In the genomic region with DNA sequence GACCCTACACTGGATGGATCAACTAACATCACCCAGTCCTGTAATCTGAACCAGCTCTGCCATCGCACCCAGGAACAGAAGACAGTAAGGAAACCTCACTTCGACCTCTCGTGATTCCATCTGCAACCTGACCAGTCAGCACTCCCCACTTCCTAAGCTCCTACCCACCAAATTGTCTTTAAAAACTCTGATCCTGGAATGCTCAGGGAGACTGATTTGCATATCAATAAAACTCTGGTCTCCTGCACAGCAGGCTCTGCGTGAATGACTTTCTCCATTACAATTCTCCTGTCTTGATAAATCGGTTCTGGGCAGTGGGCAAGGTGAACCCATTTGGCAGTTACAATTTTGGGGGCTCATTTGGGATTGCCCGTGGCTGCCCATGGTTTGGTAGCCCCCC, we compare ENCODE assay signal across 23 cellular contexts. TPM values are rescaled to one million over a fixed set of nuclear protein-coding genes. Genes with fewer than 3 reads are reported as not detected.
A peak's percentile ranks its signal among the peaks of the same experiment; 100 is the strongest.
DNase-seq lines count a peak whose midpoint lies in the region; ATAC-seq and TF ChIP-seq lines count a peak whose summit lies in the region.
"Had no signal": no experiment of that assay in that cellular context is flagged by ENCODE, and none has a peak within 500 bp of the region (broad histone marks: within the 10 kb centered on the region; RNA-seq: fewer than 3 reads in every experiment).

No MANE protein-coding gene starts in this region.

- H3K4me1 ChIP-seq in HUES64 (ENCODE audit: insufficient read depth, low read length) (peaks cover 23% of the 10 kb centered on the region), iPS-20b (ENCODE audit: insufficient read depth, low read length) (peaks cover 21% of the 10 kb centered on the region), tibial nerve (no peaks in the 10 kb centered on the region)
- H3K4me1 ChIP-seq: BLaER1, SJCRH30 had no signal

- no peak for ATAC-seq in HG02759 (IDR thresholded peaks at IDR 0.05; ENCODE audit: unreplicated experiment)
- ATAC-seq: PC-3, SK-N-SH treated with all-trans-retinoic acid at 6 μM for 48 hours had no signal

- DNase-seq in ELF-1 (ENCODE audit: low read depth, low spot score) (peak; percentile 67), astrocyte of the hippocampus (ENCODE audit: low read depth, low spot score) (peak; percentile 41), HK-2 (ENCODE audit: unreplicated experiment) (no peak), tibial nerve (ENCODE audit: low spot score in 2 of 2) (no peak)
- DNase-seq: CD4-positive, CD25-positive, alpha-beta regulatory T cell; HCEC 1CT; Kasumi-1; NCI-H1105; NCI-H146; NCI-H2029; NCI-H2171 treated with DMSO at 0.1 percent for 48 hours; NCI-H345; NCI-H510A treated with DMSO at 0.1 percent for 48 hours; NCI-H774; PC-3; SJCRH30 had no signal

- H3K9me3 ChIP-seq in HUES64 (ENCODE audit: insufficient read depth, low read depth, low read length), result peaks cover 26% of the 10 kb centered on the region
- peaks cover 27% of the 10 kb centered on the region for H3K9me3 ChIP-seq in iPS-20b (ENCODE audit: insufficient read depth, low read depth, low read length)
- no peaks in the 10 kb centered on the region for H3K9me3 ChIP-seq in tibial nerve

- H3K27me3 ChIP-seq in HUES64 (ENCODE audit: insufficient read depth, low read length) (no peaks in the 10 kb centered on the region), iPS-20b (ENCODE audit: insufficient read depth, low read length) (no peaks in the 10 kb centered on the region), tibial nerve (no peaks in the 10 kb centered on the region)
- H3K27me3 ChIP-seq: BLaER1, SJCRH30 had no signal

- TF ChIP-seq EP300 in tibial nerve (IDR thresholded peaks at IDR 0.05), result no peak

- H3K27ac ChIP-seq in HUES64 (ENCODE audit: low read depth, low read length) (peak overlapping the region; percentile 55; the same call in 1 of the 2 replicates), iPS-20b (ENCODE audit: low read length) (no peak overlapping the region), tibial nerve (no peak overlapping the region)
- H3K27ac ChIP-seq: BLaER1, HL-60, SJCRH30 had no signal

- no peak overlapping the region for H3K4me3 ChIP-seq in HUES64 (ENCODE audit: low read length)
- peak overlapping the region; percentile 40 for H3K4me3 ChIP-seq in iPS-20b (ENCODE audit: low read length)
- H3K4me3 ChIP-seq in tibial nerve, result no peak overlapping the region
- H3K4me3 ChIP-seq: BLaER1, K562, SJCRH30 had no signal

- H3K36me3 ChIP-seq in HUES64 (ENCODE audit: insufficient read depth, low read length) (no peaks in the 10 kb centered on the region), iPS-20b (ENCODE audit: insufficient read depth, low read depth, low read length) (peaks cover 5% of the 10 kb centered on the region; the same call in 1 of the 2 replicates), tibial nerve (no peaks in the 10 kb centered on the region)
- H3K36me3 ChIP-seq: BLaER1, SJCRH30 had no signal

- no peak for TF ChIP-seq CTCF in tibial nerve (IDR thresholded peaks at IDR 0.05)

- TF ChIP-seq POLR2A in tibial nerve (IDR thresholded peaks at IDR 0.05), result no peak

- H3K9ac ChIP-seq in HUES64 (ENCODE audit: low read depth, low read length) (no peak overlapping the region), iPS-20b (ENCODE audit: low read depth, low read length) (no peak overlapping the region)
- H3K9ac ChIP-seq: BLaER1 had no signal

- 22% methylated on average over 6 of the region's 6 CpGs for WGBS in HUES64
- WGBS in tibial nerve, 2 donors, result 82 to 83% methylated on average over 6 of the region's 6 CpGs

RNA-seq across cellular contexts. Expression of a gene that starts 18.3 kb away (rescaled TPM):
- 11.1 TPM for polyA plus RNA-seq in HUES64 (2013, experiment 1 of 2)
- polyA plus RNA-seq in HUES64 (2013, experiment 2 of 2), result 14.1 TPM
- 10 to 100 TPM; 10.5 to 20.8 (median 12.6) TPM for total RNA-seq in tibial nerve

Comparison
In these comparisons a context has a peak if more than half of its experiments do, and no peak if none do; other contexts are left out.
1. DNase-seq: peak in ELF-1 (single experiment) and astrocyte of the hippocampus (single experiment); none in HK-2 (single experiment) and tibial nerve (0 of 2).